22 cellular contexts compared by ENCODE assay signal in genomic region chr15:42368096-42368495, GRCh38.
"Had no signal": no experiment of that assay in that cellular context is flagged by ENCODE, and none has a peak within 500 bp of the region (broad histone marks: within the 10 kb centered on the region; RNA-seq: fewer than 3 reads in every experiment).

No MANE protein-coding gene starts in this region.

- H3K4me1 ChIP-seq: breast epithelium had no signal

- H3K4me3 ChIP-seq: breast epithelium, heart left ventricle, mucosa of descending colon, thyroid gland, upper lobe of right lung had no signal

- H3K27me3 ChIP-seq: breast epithelium, heart left ventricle, thyroid gland, upper lobe of right lung had no signal

- H3K9me3 ChIP-seq: breast epithelium, heart left ventricle, mucosa of descending colon, thyroid gland, upper lobe of right lung had no signal

- DNase-seq: activated CD4-positive, alpha-beta T cell treated with anti-CD3 and anti-CD28 coated beads for 36 hours; activated CD4-positive, alpha-beta T cell treated with anti-CD3 and anti-CD28 coated beads, Interleukin-2, amount 50 U/mL, for 4 hours; activated CD8-positive, alpha-beta memory T cell treated with anti-CD3 and anti-CD28 coated beads for 24 hours; activated CD8-positive, alpha-beta memory T cell treated with anti-CD3 and anti-CD28 coated beads, Interleukin-2, amount 50 U/mL, for 4 hours; activated naive CD4-positive, alpha-beta T cell treated with Interleukin-2 at 50 U/mL for 16 hours; activated naive CD8-positive, alpha-beta T cell treated with anti-CD3 and anti-CD28 coated beads for 36 hours; activated T-cell treated with anti-CD3 and anti-CD28 coated beads, Interleukin-2, amount 50 U/mL, for 24 hours; amniotic stem cell; erythroblast; heart left ventricle; islet precursor cell; left cardiac atrium; mesendoderm; mucosa of descending colon; nephron progenitor cell; nucleus accumbens; substantia nigra; T-helper 1 cell; thyroid gland; upper lobe of right lung had no signal

- ATAC-seq: activated CD4-positive, alpha-beta T cell treated with anti-CD3 and anti-CD28 coated beads for 36 hours; heart left ventricle; left cardiac atrium; mucosa of descending colon; upper lobe of right lung; WTC11 had no signal

- H3K36me3 ChIP-seq: breast epithelium, heart left ventricle, thyroid gland had no signal

- H3K27ac ChIP-seq: breast epithelium, heart left ventricle, thyroid gland, upper lobe of right lung had no signal
